ENCODE assay signal across 8 cellular contexts in genomic region chr19:44845286-44845611, GRCh38. TPM values are rescaled to one million over a fixed set of nuclear protein-coding genes. Genes with fewer than 3 reads are reported as not detected.
A peak's percentile ranks its signal among the peaks of the same experiment; 100 is the strongest.
DNase-seq lines count a peak whose midpoint lies in the region; ATAC-seq, FAIRE-seq and TF ChIP-seq lines count a peak whose summit lies in the region.

No MANE protein-coding gene starts in this region.

- no peaks in the 10 kb centered on the region for H3K9me2 ChIP-seq in neural cell (ENCODE audit: insufficient read depth, low read length)

- TF ChIP-seq CTCF in BJ (IDR thresholded peaks at IDR 0.05; ENCODE audit: insufficient read depth, low read depth, low read length), result no peak
- TF ChIP-seq CTCF in OCI-LY3 (IDR thresholded peaks at IDR 0.05; ENCODE audit: low read depth, low read length), result no peak
- TF ChIP-seq CTCF in endodermal cell (conservative IDR thresholded peaks at IDR 0.05), result no peak
- TF ChIP-seq CTCF in neural cell (IDR thresholded peaks at IDR 0.05; ENCODE audit: poor library complexity, severe bottlenecking), result no peak
- TF ChIP-seq CTCF in BE2C (IDR thresholded peaks at IDR 0.05; ENCODE audit: low read depth, low read length), result no peak

- H3K4me3 ChIP-seq in BJ (ENCODE audit: low read depth, low read length) (peak overlapping the region; percentile 64), OCI-LY3 (ENCODE audit: low read length) (peak overlapping the region; percentile 76), endodermal cell (ENCODE audit: low read length) (peak overlapping the region; percentile 81), neural cell (ENCODE audit: low read length) (peak overlapping the region; percentile 94), BE2C (ENCODE audit: low read depth, low read length) (no peak overlapping the region)

- CTCF ChIA-PET in BJ (lab: Yijun Ruan, JAX), result interaction anchor here (0.9 to 4.2 kb wide), 6 partner anchors 40 to 155 kb away, joined by 4 to 30 read pairs (median 6); no protein-coding TSS in a partner anchor

- no peak for DNase-seq in BJ (ENCODE audit: low read depth)
- no peak for DNase-seq in endodermal cell
- no peak for DNase-seq in urothelium cell line (ENCODE audit: low spot score)
- DNase-seq in cerebellar nuclear complex (lab: John Stamatoyannopoulos, UW), result no peak
- no peak for DNase-seq in BE2C

- no peak for TF ChIP-seq RAD21 in neural cell (conservative IDR thresholded peaks at IDR 0.05)

- H3K4me2 ChIP-seq in OCI-LY3 (ENCODE audit: low read length), result peak overlapping the region; percentile 68
- no peak overlapping the region for H3K4me2 ChIP-seq in neural cell (ENCODE audit: low read length)

- no peaks in the 10 kb centered on the region for H3K36me3 ChIP-seq in BJ (ENCODE audit: control insufficient read depth, insufficient read depth, low read length)
- H3K36me3 ChIP-seq in OCI-LY3 (replicated peaks; ENCODE audit: low read depth, low read length), result no peaks in the 10 kb centered on the region
- H3K36me3 ChIP-seq in endodermal cell (ENCODE audit: control insufficient read depth, insufficient read depth, low read length), result peaks cover 12% of the 10 kb centered on the region
- H3K36me3 ChIP-seq in neural cell (ENCODE audit: insufficient read depth, low read length), result no peaks in the 10 kb centered on the region
- H3K36me3 ChIP-seq in BE2C, result no peaks in the 10 kb centered on the region

- H3K9me3 ChIP-seq in OCI-LY3 (ENCODE audit: insufficient read depth, low read length) (no peaks in the 10 kb centered on the region), endodermal cell (ENCODE audit: control insufficient read depth, low read length) (no peaks in the 10 kb centered on the region), neural cell (ENCODE audit: low read length) (no peaks in the 10 kb centered on the region), BE2C (no peaks in the 10 kb centered on the region)

- no peaks in the 10 kb centered on the region for H3K27me3 Mint-ChIP-seq in endodermal cell (ENCODE audit: insufficient read depth)

- H3K27me3 ChIP-seq in BJ (ENCODE audit: control insufficient read depth, insufficient read depth, low read length), result no peaks in the 10 kb centered on the region
- H3K27me3 ChIP-seq in OCI-LY3 (ENCODE audit: low read depth, low read length), result peaks cover 2% of the 10 kb centered on the region; the same call in 1 of the 2 replicates
- H3K27me3 ChIP-seq in endodermal cell (ENCODE audit: control insufficient read depth, insufficient read depth, low read length, poor library complexity, severe bottlenecking), result no peaks in the 10 kb centered on the region
- no peaks in the 10 kb centered on the region for H3K27me3 ChIP-seq in neural cell (ENCODE audit: insufficient read depth, low read depth, low read length)
- H3K27me3 ChIP-seq in BE2C, result peaks cover 9% of the 10 kb centered on the region

- H3F3A ChIP-seq in neural cell (ENCODE audit: insufficient read depth, low read length, poor library complexity, severe bottlenecking), result no peaks in the 10 kb centered on the region

- peak overlapping the region; percentile 77 for H2AFZ ChIP-seq in OCI-LY3 (ENCODE audit: low read depth, low read length)
- peak overlapping the region; percentile 15 for H2AFZ ChIP-seq in neural cell (ENCODE audit: low read depth, low read length)

- no peaks in the 10 kb centered on the region for H3K9me3 Mint-ChIP-seq in endodermal cell

- TF ChIP-seq EP300 in neural cell (conservative IDR thresholded peaks at IDR 0.05; ENCODE audit: poor library complexity, severe bottlenecking), result no peak

- POLR2A ChIA-PET in BJ (lab: Charles Lee), result interaction anchor here (0.6 to 0.7 kb wide), 2 partner anchors 96 to 124 kb away, joined by 8 to 15 read pairs; no protein-coding TSS in a partner anchor

- no peak for ATAC-seq in HG02981 (IDR thresholded peaks at IDR 0.05; ENCODE audit: unreplicated experiment)

- peak overlapping the region; percentile 99 for H3K27ac Mint-ChIP-seq in endodermal cell

- H3K4me3 Mint-ChIP-seq in endodermal cell, result peak overlapping the region; percentile 99

- H3K27ac ChIP-seq in OCI-LY3 (ENCODE audit: low read length) (no peak overlapping the region), endodermal cell (ENCODE audit: low read depth, low read length) (no peak overlapping the region), neural cell (ENCODE audit: low read length) (peak overlapping the region; percentile 63)

- peaks cover 11% of the 10 kb centered on the region for H3K36me3 Mint-ChIP-seq in endodermal cell (ENCODE audit: low read depth)

- H4K20me1 ChIP-seq in OCI-LY3 (ENCODE audit: insufficient read depth, low read length) (no peaks in the 10 kb centered on the region), neural cell (ENCODE audit: insufficient read depth) (no peaks in the 10 kb centered on the region)

- WGBS in endodermal cell (ENCODE audit: insufficient coverage in 1 of 2, insufficient read length in 1 of 2), 2 experiments, result 19 to 27% methylated on average over 12 of the region's 12 CpGs

- H3K79me2 ChIP-seq in OCI-LY3 (ENCODE audit: low read length) (no peaks in the 10 kb centered on the region), neural cell (replicated peaks; ENCODE audit: insufficient read depth, low read length) (peaks cover 23% of the 10 kb centered on the region)

- no peak for FAIRE-seq in urothelium cell line (lab: Jason Lieb, UNC)

- peaks cover 10% of the 10 kb centered on the region for H3K4me1 ChIP-seq in OCI-LY3 (ENCODE audit: low read length)
- peaks cover 4% of the 10 kb centered on the region for H3K4me1 ChIP-seq in endodermal cell (ENCODE audit: control insufficient read depth, insufficient read depth, low read length)
- peaks cover 12% of the 10 kb centered on the region for H3K4me1 ChIP-seq in BE2C

- no peak overlapping the region for H3K9ac ChIP-seq in OCI-LY3 (ENCODE audit: low read length)
- no peak overlapping the region for H3K9ac ChIP-seq in endodermal cell (ENCODE audit: extremely low read depth, low read length, poor library complexity, severe bottlenecking)
- peak overlapping the region; percentile 95 for H3K9ac ChIP-seq in neural cell (ENCODE audit: low read length)

- peaks cover 18% of the 10 kb centered on the region for H3K4me1 Mint-ChIP-seq in endodermal cell

TF ChIP-seq in neural cell, 6 proteins besides CTCF, POLR2A, EP300 and RAD21:
- TF ChIP-seq MXI1 (conservative IDR thresholded peaks at IDR 0.05; ENCODE audit: poor library complexity, severe bottlenecking), result no peak
- TF ChIP-seq REST (IDR thresholded peaks at IDR 0.05; ENCODE audit: borderline replicate concordance), result no peak
- no peak for TF ChIP-seq SMC3 (conservative IDR thresholded peaks at IDR 0.05; ENCODE audit: poor library complexity)
- TF ChIP-seq POLR2AphosphoS5 (IDR thresholded peaks at IDR 0.05), result no peak
- no peak for TF ChIP-seq EZH2 (IDR thresholded peaks at IDR 0.05; ENCODE audit: borderline replicate concordance, insufficient read depth, low read length, poor library complexity, severe bottlenecking)
- no peak for TF ChIP-seq TAF1 (IDR thresholded peaks at IDR 0.05; ENCODE audit: low read depth)

RNA-seq across cellular contexts. Expression of gene NECTIN2, which starts 0.8 kb away (rescaled TPM):
- polyA plus RNA-seq in BJ (2011; rRNA removed) (80.6 and 107 TPM in 2 replicates), neural cell (33.2 and 43.5 TPM in 2 replicates)
- 65.1 and 92.0 TPM in 2 replicates for polyA minus RNA-seq in BJ (2011; rRNA and poly(A)+ RNA removed)
- 100 to 1,000 TPM; 248 to 260 TPM for total RNA-seq in endodermal cell
- 120 TPM for polyA plus RNA-seq in endodermal cell (2013, experiment 1 of 2)
- 121 TPM for polyA plus RNA-seq in endodermal cell (2013, experiment 2 of 2)
- 36.0 and 44.3 TPM in 2 replicates for polyA minus RNA-seq in neural cell
- 105 TPM for polyA plus RNA-seq in BE2C (2012; ENCODE audit: insufficient read depth, insufficient read length, low read depth)

RNA-seq across cellular contexts. Expression of gene BCAM, which starts 36.3 kb away (rescaled TPM):
- 4.7 and 8.9 TPM in 2 replicates for polyA plus RNA-seq in BJ (2011; rRNA removed)
- 2.1 and 6.3 TPM in 2 replicates for polyA minus RNA-seq in BJ (2011; rRNA and poly(A)+ RNA removed)
- total RNA-seq in endodermal cell, result 10 to 100 TPM; 62.9 to 64.0 TPM
- 30.6 TPM for polyA plus RNA-seq in endodermal cell (2013, experiment 1 of 2)
- polyA plus RNA-seq in endodermal cell (2013, experiment 2 of 2), result 22.0 TPM
- polyA plus RNA-seq in neural cell, result 0.54 and 0.68 TPM in 2 replicates
- polyA minus RNA-seq in neural cell, result 1.2 and 1.9 TPM in 2 replicates
- polyA plus RNA-seq in BE2C (2012; ENCODE audit: insufficient read depth, insufficient read length, low read depth), result 7.3 TPM

RNA-seq across cellular contexts. Expression of gene TOMM40, which starts 45.8 kb away (rescaled TPM):
- polyA plus RNA-seq in BJ (2011; rRNA removed) (27.7 and 46.8 TPM in 2 replicates), neural cell (48.4 and 59.2 TPM in 2 replicates)
- polyA minus RNA-seq in BJ (2011; rRNA and poly(A)+ RNA removed), result 27.2 and 33.4 TPM in 2 replicates
- 10 to 100 TPM; 88.1 to 93.8 TPM for total RNA-seq in endodermal cell
- polyA plus RNA-seq in endodermal cell (2013, experiment 1 of 2), result 55.4 TPM
- 48.9 TPM for polyA plus RNA-seq in endodermal cell (2013, experiment 2 of 2)
- polyA minus RNA-seq in neural cell, result 39.7 and 44.6 TPM in 2 replicates
- polyA plus RNA-seq in BE2C (2012; ENCODE audit: insufficient read depth, insufficient read length, low read depth), result 239 TPM
